In the genomic region with DNA sequence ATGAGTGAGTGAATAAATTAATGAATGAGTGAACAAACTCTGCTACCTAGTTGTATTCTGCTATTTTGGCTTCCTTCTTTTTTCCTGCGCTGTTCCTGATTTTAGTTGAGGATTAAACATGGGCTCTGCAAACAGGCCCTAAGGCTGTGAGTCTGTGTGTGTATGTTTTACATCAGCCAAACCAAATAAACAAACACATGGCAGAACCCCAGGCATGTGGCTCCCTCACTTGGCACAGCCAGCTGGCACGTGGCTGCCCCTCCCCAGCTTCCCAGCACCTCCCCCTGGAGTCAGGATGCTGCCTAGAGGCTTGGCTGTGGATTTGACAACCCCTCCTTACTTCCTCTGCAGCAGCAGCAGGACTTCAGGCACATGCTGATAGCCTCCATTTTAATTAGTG, we compare ENCODE assay signal across 9 cellular contexts.
DNase-seq lines count a peak whose midpoint lies in the region; ATAC-seq and TF ChIP-seq lines count a peak whose summit lies in the region.
"Had no signal": no experiment of that assay in that cellular context is flagged by ENCODE, and none has a peak within 500 bp of the region (broad histone marks: within the 10 kb centered on the region; RNA-seq: fewer than 3 reads in every experiment).

No MANE protein-coding gene starts in this region.

- no peak overlapping the region for H3K4me3 ChIP-seq in upper lobe of right lung

- H3K27ac Mint-ChIP-seq in WTC11: no peak overlapping the region
- H3K27ac Mint-ChIP-seq in activated T-helper 1 cell treated with anti-CD3 and anti-CD28 coated beads, Interleukin-12 subunit alpha, Interleukin-12 subunit beta, Interleukin-2, Interleukin-4 antibody, amounts not matched to agents 30 ng/mL and 10 ng/mL and 1 ng/mL, durations not matched to agents 14 hours and 24 hours and 36 hours: no peak overlapping the region

- H3K4me1 Mint-ChIP-seq in WTC11: peaks cover 31% of the 10 kb centered on the region
- no peaks in the 10 kb centered on the region for H3K4me1 Mint-ChIP-seq in activated T-helper 1 cell treated with anti-CD3 and anti-CD28 coated beads, Interleukin-12 subunit alpha, Interleukin-12 subunit beta, Interleukin-2, Interleukin-4 antibody, amounts not matched to agents 30 ng/mL and 10 ng/mL and 1 ng/mL, durations not matched to agents 14 hours and 24 hours and 36 hours (ENCODE audit: low read depth)

- no peaks in the 10 kb centered on the region for H3K36me3 Mint-ChIP-seq in WTC11
- H3K36me3 Mint-ChIP-seq in activated T-helper 1 cell treated with anti-CD3 and anti-CD28 coated beads, Interleukin-12 subunit alpha, Interleukin-12 subunit beta, Interleukin-2, Interleukin-4 antibody, amounts not matched to agents 30 ng/mL and 10 ng/mL and 1 ng/mL, durations not matched to agents 14 hours and 24 hours and 36 hours (ENCODE audit: low read depth): no peaks in the 10 kb centered on the region

- no peaks in the 10 kb centered on the region for H3K27me3 ChIP-seq in upper lobe of right lung

- H3K9me3 ChIP-seq in upper lobe of right lung: no peaks in the 10 kb centered on the region

- intact Hi-C loops in left ventricle myocardium superior (cut with micrococcal nuclease): no loop called here
- intact Hi-C loops in upper lobe of right lung (cut with DNase I): no loop called here
- intact Hi-C loops in activated T-helper 1 cell treated with anti-CD3 and anti-CD28 coated beads, Interleukin-12 subunit alpha, Interleukin-12 subunit beta, Interleukin-2, Interleukin-4 antibody, amounts not matched to agents 30 ng/mL and 10 ng/mL and 1 ng/mL, durations not matched to agents 14 hours and 24 hours and 36 hours (cut with micrococcal nuclease): no loop called here

- peaks cover 54% of the 10 kb centered on the region for H3K27me3 Mint-ChIP-seq in WTC11 (ENCODE audit: low read depth)
- H3K27me3 Mint-ChIP-seq in activated T-helper 1 cell treated with anti-CD3 and anti-CD28 coated beads, Interleukin-12 subunit alpha, Interleukin-12 subunit beta, Interleukin-2, Interleukin-4 antibody, amounts not matched to agents 30 ng/mL and 10 ng/mL and 1 ng/mL, durations not matched to agents 14 hours and 24 hours and 36 hours (ENCODE audit: insufficient read depth): no peaks in the 10 kb centered on the region

- no peak overlapping the region for H3K4me3 Mint-ChIP-seq in WTC11
- no peak overlapping the region for H3K4me3 Mint-ChIP-seq in activated T-helper 1 cell treated with anti-CD3 and anti-CD28 coated beads, Interleukin-12 subunit alpha, Interleukin-12 subunit beta, Interleukin-2, Interleukin-4 antibody, amounts not matched to agents 30 ng/mL and 10 ng/mL and 1 ng/mL, durations not matched to agents 14 hours and 24 hours and 36 hours

- H3K36me3 ChIP-seq in upper lobe of right lung: no peaks in the 10 kb centered on the region

- ATAC-seq in WTC11 (peak; percentile 64), left ventricle myocardium superior (peak; percentile 76), upper lobe of right lung (peak; percentile 66), GM18498 (IDR thresholded peaks at IDR 0.05; ENCODE audit: unreplicated experiment) (no peak), HG02970 (IDR thresholded peaks at IDR 0.05; ENCODE audit: low FRiP score, unreplicated experiment) (no peak)

- CTCF ChIA-PET in WTC11 (lab: Charles Lee): no interaction called here

- peak; percentile 53 for DNase-seq in NCI-H748 (lab: John Stamatoyannopoulos, UW; ENCODE audit: unreplicated experiment)
- DNase-seq in NCI-H748 treated with DMSO at 0.1 percent for 48 hours (lab: John Stamatoyannopoulos, UW): no peak
- peak; percentile 12 for DNase-seq in WTC11 (ENCODE audit: low spot score)
- peak; percentile 57 for DNase-seq in left ventricle myocardium superior
- DNase-seq in upper lobe of right lung: no peak
- DNase-seq in activated T-helper 1 cell treated with anti-CD3 and anti-CD28 coated beads, Interleukin-12 subunit alpha, Interleukin-12 subunit beta, Interleukin-2, Interleukin-4 antibody, amounts not matched to agents 30 ng/mL and 10 ng/mL and 1 ng/mL, durations not matched to agents 14 hours and 24 hours and 36 hours (ENCODE audit: low spot score): no peak
- DNase-seq: activated T-cell treated with anti-CD3 and anti-CD28 coated beads for 4 hours had no signal

- peaks cover 5% of the 10 kb centered on the region for H3K4me1 ChIP-seq in upper lobe of right lung

- POLR2A ChIA-PET in WTC11 (lab: Charles Lee): no interaction called here

- TF ChIP-seq CTCF in WTC11 (IDR thresholded peaks at IDR 0.05): no peak
- TF ChIP-seq CTCF in upper lobe of right lung (IDR thresholded peaks at IDR 0.05): peak; percentile 19

- peaks cover 24% of the 10 kb centered on the region for H3K9me3 Mint-ChIP-seq in WTC11
- no peaks in the 10 kb centered on the region for H3K9me3 Mint-ChIP-seq in activated T-helper 1 cell treated with anti-CD3 and anti-CD28 coated beads, Interleukin-12 subunit alpha, Interleukin-12 subunit beta, Interleukin-2, Interleukin-4 antibody, amounts not matched to agents 30 ng/mL and 10 ng/mL and 1 ng/mL, durations not matched to agents 14 hours and 24 hours and 36 hours

- no peak overlapping the region for H3K27ac ChIP-seq in upper lobe of right lung

TF ChIP-seq in WTC11, 78 proteins besides CTCF, POLR2A, EP300 and RAD21:
- no peak for TF ChIP-seq GRHL2 (CRISPR knock-in tag; IDR thresholded peaks at IDR 0.05; ENCODE audit: insufficient replicate concordance, severe bottlenecking)
- TF ChIP-seq, protein P1, sequence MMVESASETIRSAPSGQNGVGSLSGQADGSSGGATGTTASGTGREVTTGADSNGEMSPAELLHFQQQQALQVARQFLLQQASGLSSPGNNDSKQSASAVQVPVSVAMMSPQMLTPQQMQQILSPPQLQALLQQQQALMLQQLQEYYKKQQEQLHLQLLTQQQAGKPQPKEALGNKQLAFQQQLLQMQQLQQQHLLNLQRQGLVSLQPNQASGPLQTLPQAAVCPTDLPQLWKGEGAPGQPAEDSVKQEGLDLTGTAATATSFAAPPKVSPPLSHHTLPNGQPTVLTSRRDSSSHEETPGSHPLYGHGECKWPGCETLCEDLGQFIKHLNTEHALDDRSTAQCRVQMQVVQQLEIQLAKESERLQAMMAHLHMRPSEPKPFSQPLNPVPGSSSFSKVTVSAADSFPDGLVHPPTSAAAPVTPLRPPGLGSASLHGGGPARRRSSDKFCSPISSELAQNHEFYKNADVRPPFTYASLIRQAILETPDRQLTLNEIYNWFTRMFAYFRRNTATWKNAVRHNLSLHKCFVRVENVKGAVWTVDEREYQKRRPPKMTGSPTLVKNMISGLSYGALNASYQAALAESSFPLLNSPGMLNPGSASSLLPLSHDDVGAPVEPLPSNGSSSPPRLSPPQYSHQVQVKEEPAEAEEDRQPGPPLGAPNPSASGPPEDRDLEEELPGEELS (CRISPR knock-in tag; IDR thresholded peaks at IDR 0.05): 0 out of 2 replicates have a peak, but pooled peaks have one; percentile 35
- TF ChIP-seq, protein P2, sequence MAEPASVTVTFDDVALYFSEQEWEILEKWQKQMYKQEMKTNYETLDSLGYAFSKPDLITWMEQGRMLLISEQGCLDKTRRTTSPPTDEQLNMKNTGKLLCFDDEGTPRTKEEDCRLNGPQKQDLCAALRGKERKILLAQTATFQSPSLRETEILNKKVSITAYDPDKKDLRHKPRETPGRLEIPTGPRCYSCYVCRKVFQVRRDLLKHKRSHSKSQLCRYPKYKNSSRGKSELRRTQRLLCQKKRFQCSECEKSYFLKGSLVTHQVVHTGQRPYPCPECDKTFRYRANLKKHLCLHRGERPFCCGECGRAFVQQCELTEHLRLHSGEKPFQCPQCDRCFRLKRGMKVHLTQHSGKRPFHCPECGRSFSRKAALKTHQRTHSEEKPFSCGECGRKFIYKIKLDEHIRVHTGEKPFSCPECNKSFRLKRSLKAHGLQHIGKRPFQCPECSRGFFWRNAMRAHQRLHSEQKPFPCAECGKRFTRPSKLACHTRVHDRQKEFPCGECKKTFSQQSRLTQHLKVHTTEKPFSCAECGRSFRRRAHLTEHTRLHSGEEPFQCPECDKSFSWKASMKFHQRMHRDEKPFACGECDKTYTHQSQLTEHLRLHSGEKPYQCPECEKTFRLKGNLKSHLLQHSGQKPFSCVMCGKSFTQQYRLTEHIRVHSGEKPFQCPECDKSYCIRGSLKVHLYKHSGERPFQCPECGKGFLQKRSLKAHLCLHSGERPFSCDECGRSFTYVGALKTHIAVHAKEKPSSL (CRISPR knock-in tag; conservative IDR thresholded peaks at IDR 0.05): no peak
- TF ChIP-seq, protein P3, sequence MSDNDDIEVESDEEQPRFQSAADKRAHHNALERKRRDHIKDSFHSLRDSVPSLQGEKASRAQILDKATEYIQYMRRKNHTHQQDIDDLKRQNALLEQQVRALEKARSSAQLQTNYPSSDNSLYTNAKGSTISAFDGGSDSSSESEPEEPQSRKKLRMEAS (CRISPR knock-in tag; IDR thresholded peaks at IDR 0.05): peak; percentile 64; the same call in 1 of the 2 replicates

Comparison
In these comparisons a context has a peak if more than half of its experiments do, and no peak if none do; other contexts are left out.
1. DNase-seq: peak in NCI-H748 (single experiment), WTC11 (single experiment) and left ventricle myocardium superior (single experiment); none in NCI-H748 treated with DMSO at 0.1 percent for 48 hours (single experiment), upper lobe of right lung (single experiment) and activated T-helper 1 cell treated with anti-CD3 and anti-CD28 coated beads, Interleukin-12 subunit alpha, Interleukin-12 subunit beta, Interleukin-2, Interleukin-4 antibody, amounts not matched to agents 30 ng/mL and 10 ng/mL and 1 ng/mL, durations not matched to agents 14 hours and 24 hours and 36 hours (single experiment).
2. ATAC-seq: peak in WTC11 (single experiment), left ventricle myocardium superior (single experiment) and upper lobe of right lung (single experiment); none in GM18498 (single experiment) and HG02970 (single experiment).